Comparison of ENCODE assay signal across 8 cellular contexts in the genomic region with DNA sequence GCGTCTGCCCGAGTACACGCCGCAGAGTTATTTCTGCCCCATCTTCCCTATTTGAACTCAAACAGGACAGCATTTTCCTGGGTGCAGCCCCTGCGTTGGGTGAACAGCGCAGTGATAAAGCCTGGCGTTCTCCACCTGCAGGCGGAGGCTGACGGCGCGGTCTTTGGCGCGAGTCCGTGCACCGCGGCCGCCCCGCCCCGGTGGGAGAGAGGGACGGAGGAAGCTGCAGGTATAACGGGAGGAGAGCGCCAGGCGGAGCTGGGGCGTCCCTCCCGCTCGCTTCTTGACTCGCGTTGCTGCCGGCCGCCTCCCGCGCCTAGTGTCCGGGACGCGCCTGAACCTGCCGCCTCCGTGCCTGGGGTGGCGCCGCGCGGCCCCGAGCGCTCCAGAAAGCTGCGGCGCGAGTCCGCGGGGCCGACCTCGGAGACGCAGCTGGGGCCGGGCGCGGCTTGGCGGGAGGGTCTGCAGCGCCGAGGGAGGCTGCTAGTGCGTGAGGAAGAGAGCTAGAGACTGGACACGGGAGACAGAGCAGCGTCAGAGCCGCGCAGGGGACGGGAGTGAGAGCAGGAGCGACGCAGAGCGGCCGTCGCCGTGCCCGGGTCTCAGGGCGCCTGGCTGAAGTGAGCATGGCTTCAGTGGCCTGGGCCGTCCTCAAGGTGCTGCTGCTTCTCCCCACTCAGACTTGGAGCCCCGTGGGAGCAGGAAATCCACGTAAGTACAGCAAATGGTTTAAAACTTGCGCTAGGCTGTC.
DNase-seq lines count a peak whose midpoint lies in the region; ATAC-seq and TF ChIP-seq lines count a peak whose summit lies in the region.
"Not testable (repeated sequence)": the region's sequence is repeated elsewhere in the genome, so short reads cannot be mapped to it uniquely, and the experiment has no call there.

No MANE protein-coding gene starts in this region.

- not testable (repeated sequence) for H3K36me3 Mint-ChIP-seq in activated B cell treated with CpG ODN at 0.5 μM for 24 hours (ENCODE audit: low read depth); MCF 10A (ENCODE audit: insufficient read depth, unreplicated experiment); mesothelial cell of epicardium

- H3K79me2 ChIP-seq in hepatocyte = not testable (repeated sequence)

- not testable (repeated sequence) for H2AFZ ChIP-seq in hepatocyte

- peak overlapping the region; percentile 51 for H3K4me2 ChIP-seq in hepatocyte

- not testable (repeated sequence) for H3K27ac Mint-ChIP-seq in activated B cell treated with CpG ODN at 0.5 μM for 24 hours; MCF 10A (ENCODE audit: low read depth, unreplicated experiment); mesothelial cell of epicardium

- H3K27ac ChIP-seq in HEK293 (ENCODE audit: extremely low read depth, low read depth, low read length); hepatocyte; upper lobe of left lung: not testable (repeated sequence)
- peak overlapping the region in 1 of 4 donors; percentile 64 for H3K27ac ChIP-seq in esophagus squamous epithelium

- not testable (repeated sequence) for ATAC-seq in activated B cell treated with CpG ODN at 0.5 μM for 24 hours (ENCODE audit: low read depth); upper lobe of left lung (ENCODE audit: low FRiP score in 2 of 2)

- POLR2A ChIA-PET in HEK293 (lab: Yijun Ruan, JAX); activated B cell treated with CpG ODN at 0.5 μM for 24 hours (lab: Charles Lee); MCF 10A (lab: Yijun Ruan, JAX): not testable (repeated sequence)

- not testable (repeated sequence) for TF ChIP-seq EP300 in upper lobe of left lung (IDR thresholded peaks at IDR 0.05)

- H3K9me2 ChIP-seq in hepatocyte (replicated peaks; ENCODE audit: insufficient read depth) = not testable (repeated sequence)

- H3K4me1 ChIP-seq in HEK293 (ENCODE audit: control insufficient read depth, insufficient read depth, low read length); esophagus squamous epithelium; hepatocyte (ENCODE audit: insufficient read depth); upper lobe of left lung: not testable (repeated sequence)

- DNase-seq in activated B cell treated with CpG ODN at 0.5 μM for 24 hours = peak; percentile 13
- DNase-seq in MCF 10A (ENCODE audit: unreplicated experiment); esophagus squamous epithelium (lab: John Stamatoyannopoulos, UW); hepatocyte (ENCODE audit: low spot score); retinal pigment epithelial cell (ENCODE audit: low read depth): not testable (repeated sequence)
- DNase-seq in mesothelial cell of epicardium (ENCODE audit: low spot score in 2 of 2, unreplicated experiment in 2 of 2) = peak; percentile 4 to 38
- peak; percentile 37 to 50 for DNase-seq in upper lobe of left lung

- TF ChIP-seq POLR2A in esophagus squamous epithelium (IDR thresholded peaks at IDR 0.05) = peak in 1 of 4 donors; percentile 12
- TF ChIP-seq POLR2A in upper lobe of left lung (IDR thresholded peaks at IDR 0.05) = not testable (repeated sequence)

- BruUV-seq in MCF 10A (replicated peaks; lab: Mats Ljungman, UMichigan) = not testable (repeated sequence)

- not testable (repeated sequence) for TF ChIP-seq CTCF in HEK293 (tag by site-specific recombination; IDR thresholded peaks at IDR 0.05); activated B cell treated with CpG ODN at 0.5 μM for 24 hours (IDR thresholded peaks at IDR 0.05); MCF 10A (IDR thresholded peaks at IDR 0.05; ENCODE audit: unreplicated experiment); esophagus squamous epithelium (IDR thresholded peaks at IDR 0.05); hepatocyte (IDR thresholded peaks at IDR 0.05; ENCODE audit: poor library complexity); mesothelial cell of epicardium (IDR thresholded peaks at IDR 0.05; ENCODE audit: unreplicated experiment); retinal pigment epithelial cell (conservative IDR thresholded peaks at IDR 0.05; ENCODE audit: low read depth, low read length); upper lobe of left lung (IDR thresholded peaks at IDR 0.05)

- WGBS in esophagus squamous epithelium, 2 donors = 0% methylated on average over 1 of the region's 75 CpGs; no CpG with 5 or more reads in 1 of the 2 donors
- no CpG with 5 or more reads among the region's 75 CpGs for WGBS in hepatocyte (ENCODE audit: low lambda C conversion rate, missing lambda C conversion rate)
- 0 to 14% methylated on average over 1 of the region's 75 CpGs for WGBS in upper lobe of left lung, 2 donors

- not testable (repeated sequence) for H3K9me3 Mint-ChIP-seq in activated B cell treated with CpG ODN at 0.5 μM for 24 hours; MCF 10A (ENCODE audit: unreplicated experiment); mesothelial cell of epicardium

- not testable (repeated sequence) for H3K27me3 ChIP-seq in esophagus squamous epithelium, hepatocyte, upper lobe of left lung

- H3K4me3 Mint-ChIP-seq in activated B cell treated with CpG ODN at 0.5 μM for 24 hours (peak overlapping the region; percentile 60), MCF 10A (ENCODE audit: unreplicated experiment) (peak overlapping the region; percentile 73), mesothelial cell of epicardium (peak overlapping the region; percentile 55)

- H3K9me3 ChIP-seq in HEK293 (ENCODE audit: control insufficient read depth, insufficient read depth, low read depth, low read length); esophagus squamous epithelium; hepatocyte (ENCODE audit: low read depth); upper lobe of left lung: not testable (repeated sequence)

- not testable (repeated sequence) for H3K4me1 Mint-ChIP-seq in activated B cell treated with CpG ODN at 0.5 μM for 24 hours; MCF 10A (ENCODE audit: insufficient read depth, unreplicated experiment); mesothelial cell of epicardium

- not testable (repeated sequence) for H3K36me3 ChIP-seq in HEK293 (ENCODE audit: control insufficient read depth in 2 of 2, insufficient read depth in 1 of 2, low read length in 2 of 2); esophagus squamous epithelium; hepatocyte (replicated peaks; ENCODE audit: insufficient read depth, low read depth); upper lobe of left lung

- CTCF ChIA-PET in HEK293 (lab: Yijun Ruan, JAX); activated B cell treated with CpG ODN at 0.5 μM for 24 hours (lab: Charles Lee); MCF 10A (lab: Yijun Ruan, JAX): not testable (repeated sequence)

- intact Hi-C loops in activated B cell treated with CpG ODN at 0.5 μM for 24 hours (cut with micrococcal nuclease); MCF 10A (cut with micrococcal nuclease); esophagus squamous epithelium (cut with DNase I): not testable (repeated sequence)

- H3K4me3 ChIP-seq in HEK293 (ENCODE audit: low read depth, low read length) = peak overlapping the region; percentile 15
- peak overlapping the region; percentile 25 to 60 (median 37) for H3K4me3 ChIP-seq in esophagus squamous epithelium
- H3K4me3 ChIP-seq in hepatocyte = not testable (repeated sequence)
- H3K4me3 ChIP-seq in retinal pigment epithelial cell (ENCODE audit: low read length) = peak overlapping the region; percentile 21
- peak overlapping the region in 3 of 4 donors; percentile 26 to 36 (median 28) for H3K4me3 ChIP-seq in upper lobe of left lung

- H3K27me3 Mint-ChIP-seq in activated B cell treated with CpG ODN at 0.5 μM for 24 hours; MCF 10A (ENCODE audit: insufficient read depth, unreplicated experiment); mesothelial cell of epicardium (ENCODE audit: low read depth): not testable (repeated sequence)

- not testable (repeated sequence) for H4K20me1 ChIP-seq in hepatocyte (ENCODE audit: insufficient read depth, poor library complexity, severe bottlenecking)
